ENCODE assay signal across 12 cellular contexts in the genomic region with DNA sequence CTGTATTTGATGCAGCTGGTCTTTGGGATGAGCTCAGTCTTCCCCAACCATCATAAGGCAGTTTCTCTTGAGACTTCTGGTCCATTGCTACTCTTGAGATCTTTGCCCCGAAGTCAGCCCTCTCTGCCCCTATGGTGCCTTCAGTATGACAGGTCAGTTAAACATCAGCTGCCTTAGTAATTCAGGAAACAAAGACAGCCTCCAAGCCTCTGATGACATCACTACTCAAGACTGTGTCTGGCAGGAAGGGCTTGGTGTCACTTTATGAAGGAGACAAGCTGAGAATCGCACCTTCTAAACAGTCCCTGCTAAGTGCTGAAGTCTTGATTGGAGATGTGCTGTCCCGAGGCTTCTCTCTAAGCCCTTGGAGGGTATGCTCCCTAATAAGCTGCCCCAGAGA.
DNase-seq lines count a peak whose midpoint lies in the region; ATAC-seq and TF ChIP-seq lines count a peak whose summit lies in the region.
"Had no signal": no experiment of that assay in that cellular context is flagged by ENCODE, and none has a peak within 500 bp of the region (broad histone marks: within the 10 kb centered on the region; RNA-seq: fewer than 3 reads in every experiment).

No MANE protein-coding gene starts in this region.

- no peak overlapping the region for H3K4me3 Mint-ChIP-seq in activated CD8-positive, alpha-beta T cell treated with anti-CD3 and anti-CD28 coated beads, Interleukin-2, amount 10 ng/mL, durations not matched to agents 7 days and 5 days
- H3K4me3 Mint-ChIP-seq: effector memory CD8-positive, alpha-beta T cell; WTC11 had no signal

- no peaks in the 10 kb centered on the region for H3K9me3 Mint-ChIP-seq in activated CD8-positive, alpha-beta T cell treated with anti-CD3 and anti-CD28 coated beads, Interleukin-2, amount 10 ng/mL, durations not matched to agents 7 days and 5 days (ENCODE audit: insufficient read depth)
- H3K9me3 Mint-ChIP-seq: effector memory CD8-positive, alpha-beta T cell; WTC11 had no signal

- POLR2A ChIA-PET in SK-N-SH (lab: Yijun Ruan, JAX): no interaction called here
- POLR2A ChIA-PET in activated CD8-positive, alpha-beta T cell treated with anti-CD3 and anti-CD28 coated beads, Interleukin-2, amount 10 ng/mL, durations not matched to agents 7 days and 5 days (lab: Charles Lee): no interaction called here

- no peaks in the 10 kb centered on the region for H3K36me3 Mint-ChIP-seq in activated CD8-positive, alpha-beta T cell treated with anti-CD3 and anti-CD28 coated beads, Interleukin-2, amount 10 ng/mL, durations not matched to agents 7 days and 5 days (ENCODE audit: low read depth)
- H3K36me3 Mint-ChIP-seq: WTC11 had no signal

- H3K9me2 ChIP-seq in SK-N-SH: no peaks in the 10 kb centered on the region

- DNase-seq in HCEC 1CT (peak; percentile 71), SK-N-SH (no peak), fibroblast of peridontal ligament (ENCODE audit: extremely low read depth) (peak; percentile 55), osteoblast (ENCODE audit: insufficient read length, low spot score, missing footprints) (peak; percentile 69), H7 (no peak), cortex of kidney (lab: John Stamatoyannopoulos, UW) (no peak)
- no peak for DNase-seq in activated CD8-positive, alpha-beta T cell treated with anti-CD3 and anti-CD28 coated beads, Interleukin-2, amount 10 ng/mL, durations not matched to agents 7 days and 5 days
- DNase-seq: activated gamma-delta T cell; effector memory CD8-positive, alpha-beta T cell; NCI-H1436 treated with DMSO at 0.1 percent for 48 hours had no signal

- peak overlapping the region; percentile 28; the same call in 1 of the 2 replicates for H3K4me2 ChIP-seq in SK-N-SH
- peak overlapping the region; percentile 41 for H3K4me2 ChIP-seq in osteoblast (ENCODE audit: insufficient read depth, low read length)

- H3K4me1 Mint-ChIP-seq in activated CD8-positive, alpha-beta T cell treated with anti-CD3 and anti-CD28 coated beads, Interleukin-2, amount 10 ng/mL, durations not matched to agents 7 days and 5 days (ENCODE audit: low read depth): no peaks in the 10 kb centered on the region

- H3K27me3 Mint-ChIP-seq in activated CD8-positive, alpha-beta T cell treated with anti-CD3 and anti-CD28 coated beads, Interleukin-2, amount 10 ng/mL, durations not matched to agents 7 days and 5 days (ENCODE audit: low read depth): peaks cover 2% of the 10 kb centered on the region
- H3K27me3 Mint-ChIP-seq: effector memory CD8-positive, alpha-beta T cell had no signal

- 64% methylated on average over 3 of the region's 3 CpGs for WGBS in SK-N-SH (ENCODE audit: low lambda C conversion rate)

- ATAC-seq in HG02840 (IDR thresholded peaks at IDR 0.05; ENCODE audit: low FRiP score, unreplicated experiment): no peak
- no peak for ATAC-seq in activated CD8-positive, alpha-beta T cell treated with anti-CD3 and anti-CD28 coated beads, Interleukin-2, amount 10 ng/mL, durations not matched to agents 7 days and 5 days
- ATAC-seq: effector memory CD8-positive, alpha-beta T cell; WTC11 had no signal

- H3K27me3 ChIP-seq in SK-N-SH (ENCODE audit: insufficient read depth) (no peaks in the 10 kb centered on the region), osteoblast (ENCODE audit: insufficient read depth, low read length) (no peaks in the 10 kb centered on the region), H7 (ENCODE audit: control insufficient read depth, insufficient read depth, low read length) (no peaks in the 10 kb centered on the region; the same call in 1 of the 2 replicates)

- H3K4me3 ChIP-seq in SK-N-SH (ENCODE audit: low read depth in 2 of 2, low read length in 1 of 2) (no peak overlapping the region), osteoblast (ENCODE audit: insufficient read depth, low read length) (no peak overlapping the region), H7 (ENCODE audit: insufficient read depth, low read depth, low read length) (no peak overlapping the region)

- peaks cover 27% of the 10 kb centered on the region for H3F3A ChIP-seq in SK-N-SH (replicated peaks; ENCODE audit: insufficient read depth)

- no peak for TF ChIP-seq RAD21 in SK-N-SH (IDR thresholded peaks at IDR 0.05; ENCODE audit: low read length)

- no peaks in the 10 kb centered on the region for H4K20me1 ChIP-seq in SK-N-SH (ENCODE audit: insufficient read depth)
- H4K20me1 ChIP-seq in osteoblast (ENCODE audit: insufficient read depth, low read length): no peaks in the 10 kb centered on the region

- no peak overlapping the region for H3K27ac Mint-ChIP-seq in activated CD8-positive, alpha-beta T cell treated with anti-CD3 and anti-CD28 coated beads, Interleukin-2, amount 10 ng/mL, durations not matched to agents 7 days and 5 days
- H3K27ac Mint-ChIP-seq: effector memory CD8-positive, alpha-beta T cell; WTC11 had no signal

- H3K79me2 ChIP-seq in SK-N-SH (ENCODE audit: insufficient read depth): no peaks in the 10 kb centered on the region; the same call in 1 of the 2 replicates
- H3K79me2 ChIP-seq in osteoblast (ENCODE audit: insufficient read depth, low read length): no peaks in the 10 kb centered on the region

- no peaks in the 10 kb centered on the region for H3K9me3 ChIP-seq in SK-N-SH
- no peaks in the 10 kb centered on the region for H3K9me3 ChIP-seq in osteoblast (ENCODE audit: low read depth, low read length)

- H3K9ac ChIP-seq in SK-N-SH: peak overlapping the region; percentile 29; the same call in 1 of the 2 replicates

- H3K27ac ChIP-seq in SK-N-SH (ENCODE audit: low read depth in 2 of 2, low read length in 1 of 2) (peak overlapping the region in 1 of 2 experiments; percentile 66; a peak in 3 of 4 replicates), osteoblast (ENCODE audit: low read depth, low read length) (peak overlapping the region; percentile 67)

- CTCF ChIA-PET in SK-N-SH (lab: Yijun Ruan, JAX): interaction anchor here (1.0 kb wide), 1 partner anchor 13 kb away, joined by 3 read pairs; no protein-coding TSS in a partner anchor
- CTCF ChIA-PET in activated CD8-positive, alpha-beta T cell treated with anti-CD3 and anti-CD28 coated beads, Interleukin-2, amount 10 ng/mL, durations not matched to agents 7 days and 5 days (lab: Charles Lee): no interaction called here

- H2AFZ ChIP-seq in SK-N-SH (ENCODE audit: low read depth) (no peak overlapping the region), osteoblast (ENCODE audit: low read length) (peak overlapping the region; percentile 64)

- no peaks in the 10 kb centered on the region for H3K36me3 ChIP-seq in SK-N-SH (replicated peaks in 1 of 2; ENCODE audit: control insufficient read depth in 1 of 2, insufficient read depth in 2 of 2, low read length in 1 of 2)
- H3K36me3 ChIP-seq in osteoblast (ENCODE audit: insufficient read depth, low read length): no peaks in the 10 kb centered on the region
- H3K36me3 ChIP-seq in H7 (replicated peaks; ENCODE audit: control insufficient read depth, insufficient read depth, low read length): no peaks in the 10 kb centered on the region

- TF ChIP-seq EP300 in SK-N-SH (IDR thresholded peaks at IDR 0.05; ENCODE audit: borderline replicate concordance in 1 of 2, low read depth in 1 of 2, low read length in 1 of 2): no peak

- no peak for TF ChIP-seq CTCF in SK-N-SH (IDR thresholded peaks at IDR 0.05)
- TF ChIP-seq CTCF in osteoblast (IDR thresholded peaks at IDR 0.05; ENCODE audit: extremely low read depth, low read depth, low read length): no peak

- H3K4me1 ChIP-seq in SK-N-SH (ENCODE audit: control insufficient read depth in 1 of 2, insufficient read depth in 2 of 2, low read depth in 1 of 2, low read length in 1 of 2): peaks cover 14 to 28% of the 10 kb centered on the region in 2 experiments
- peaks cover 22% of the 10 kb centered on the region for H3K4me1 ChIP-seq in osteoblast (ENCODE audit: insufficient read depth, low read length)

TF ChIP-seq in SK-N-SH, 30 proteins besides CTCF, POLR2A, EP300 and RAD21 (continues in another document):
- TF ChIP-seq TCF12 (IDR thresholded peaks at IDR 0.05) (peak; percentile 68), FOSL2 (IDR thresholded peaks at IDR 0.05; ENCODE audit: borderline replicate concordance, low read depth) (peak; percentile 41; the same call in 1 of the 2 replicates), POLR2AphosphoS5 (IDR thresholded peaks at IDR 0.05; ENCODE audit: low read depth, low read length) (no peak; the same call in 1 of the 2 replicates), FOXJ3 (CRISPR knock-in tag; IDR thresholded peaks at IDR 0.05) (no peak)
- TF ChIP-seq, protein P1, sequence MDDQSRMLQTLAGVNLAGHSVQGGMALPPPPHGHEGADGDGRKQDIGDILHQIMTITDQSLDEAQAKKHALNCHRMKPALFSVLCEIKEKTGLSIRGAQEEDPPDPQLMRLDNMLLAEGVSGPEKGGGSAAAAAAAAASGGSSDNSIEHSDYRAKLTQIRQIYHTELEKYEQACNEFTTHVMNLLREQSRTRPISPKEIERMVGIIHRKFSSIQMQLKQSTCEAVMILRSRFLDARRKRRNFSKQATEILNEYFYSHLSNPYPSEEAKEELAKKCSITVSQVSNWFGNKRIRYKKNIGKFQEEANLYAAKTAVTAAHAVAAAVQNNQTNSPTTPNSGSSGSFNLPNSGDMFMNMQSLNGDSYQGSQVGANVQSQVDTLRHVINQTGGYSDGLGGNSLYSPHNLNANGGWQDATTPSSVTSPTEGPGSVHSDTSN (IDR thresholded peaks at IDR 0.05): peak; percentile 78
- TF ChIP-seq, protein P2, sequence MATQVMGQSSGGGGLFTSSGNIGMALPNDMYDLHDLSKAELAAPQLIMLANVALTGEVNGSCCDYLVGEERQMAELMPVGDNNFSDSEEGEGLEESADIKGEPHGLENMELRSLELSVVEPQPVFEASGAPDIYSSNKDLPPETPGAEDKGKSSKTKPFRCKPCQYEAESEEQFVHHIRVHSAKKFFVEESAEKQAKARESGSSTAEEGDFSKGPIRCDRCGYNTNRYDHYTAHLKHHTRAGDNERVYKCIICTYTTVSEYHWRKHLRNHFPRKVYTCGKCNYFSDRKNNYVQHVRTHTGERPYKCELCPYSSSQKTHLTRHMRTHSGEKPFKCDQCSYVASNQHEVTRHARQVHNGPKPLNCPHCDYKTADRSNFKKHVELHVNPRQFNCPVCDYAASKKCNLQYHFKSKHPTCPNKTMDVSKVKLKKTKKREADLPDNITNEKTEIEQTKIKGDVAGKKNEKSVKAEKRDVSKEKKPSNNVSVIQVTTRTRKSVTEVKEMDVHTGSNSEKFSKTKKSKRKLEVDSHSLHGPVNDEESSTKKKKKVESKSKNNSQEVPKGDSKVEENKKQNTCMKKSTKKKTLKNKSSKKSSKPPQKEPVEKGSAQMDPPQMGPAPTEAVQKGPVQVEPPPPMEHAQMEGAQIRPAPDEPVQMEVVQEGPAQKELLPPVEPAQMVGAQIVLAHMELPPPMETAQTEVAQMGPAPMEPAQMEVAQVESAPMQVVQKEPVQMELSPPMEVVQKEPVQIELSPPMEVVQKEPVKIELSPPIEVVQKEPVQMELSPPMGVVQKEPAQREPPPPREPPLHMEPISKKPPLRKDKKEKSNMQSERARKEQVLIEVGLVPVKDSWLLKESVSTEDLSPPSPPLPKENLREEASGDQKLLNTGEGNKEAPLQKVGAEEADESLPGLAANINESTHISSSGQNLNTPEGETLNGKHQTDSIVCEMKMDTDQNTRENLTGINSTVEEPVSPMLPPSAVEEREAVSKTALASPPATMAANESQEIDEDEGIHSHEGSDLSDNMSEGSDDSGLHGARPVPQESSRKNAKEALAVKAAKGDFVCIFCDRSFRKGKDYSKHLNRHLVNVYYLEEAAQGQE (IDR thresholded peaks at IDR 0.05; ENCODE audit: low read depth, low read length): 0 out of 2 replicates have a peak, but pooled peaks have one; percentile 25

Comparison
In these comparisons a context has a peak if more than half of its experiments do, and no peak if none do; other contexts are left out.
1. DNase-seq: peak in HCEC 1CT (single experiment), fibroblast of peridontal ligament (single experiment) and osteoblast (single experiment); none in SK-N-SH (single experiment), H7 (single experiment), cortex of kidney (single experiment) and activated CD8-positive, alpha-beta T cell treated with anti-CD3 and anti-CD28 coated beads, Interleukin-2, amount 10 ng/mL, durations not matched to agents 7 days and 5 days (single experiment).